25 cellular contexts compared by ENCODE assay signal in the genomic region with DNA sequence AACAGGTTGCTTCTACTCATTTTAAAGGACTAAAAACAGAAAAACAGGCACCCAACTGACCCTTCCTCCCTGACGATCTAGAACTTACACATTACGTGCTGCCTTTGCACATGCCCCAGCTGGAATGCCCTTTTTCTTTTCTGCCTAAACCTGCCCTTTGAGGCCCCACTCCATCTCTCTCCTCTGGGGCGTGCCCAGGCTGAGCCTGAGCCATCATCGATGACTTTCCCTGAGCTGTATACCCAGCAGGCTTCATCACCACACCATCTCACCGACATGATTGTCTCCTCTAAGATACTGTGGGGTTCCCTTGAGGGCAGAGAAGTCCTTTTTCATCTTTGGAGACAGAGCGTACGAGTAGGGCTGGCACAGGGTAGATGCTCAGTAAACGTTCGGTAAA. TPM values are rescaled to one million over a fixed set of nuclear protein-coding genes. Genes with fewer than 3 reads are reported as not detected.
"Had no signal": no experiment of that assay in that cellular context is flagged by ENCODE, and none has a peak within 500 bp of the region (broad histone marks: within the 10 kb centered on the region; RNA-seq: fewer than 3 reads in every experiment).

No MANE protein-coding gene starts in this region.

- H3K4me3 ChIP-seq: esophagus muscularis mucosa, left ventricle myocardium inferior, lower lobe of right lung, spleen, stomach, thoracic aorta, transverse colon had no signal

- H3K36me3 ChIP-seq: neutrophil had no signal

- H3K27me3 Mint-ChIP-seq: natural killer cell treated with Interleukin-12 subunit alpha and Interleukin-12 subunit beta and Interleukin-15 and Interleukin-18, amount 100 ng/mL, for 72 hours had no signal

- DNase-seq: effector memory CD4-positive, alpha-beta T cell; foreskin fibroblast; immature natural killer cell; kidney; left cardiac atrium; left ventricle myocardium inferior; lower lobe of right lung; mesenchymal stem cell; midbrain; spleen; stimulated activated CD4-positive, alpha-beta T cell treated with anti-CD3 and anti-CD28 coated beads, Interleukin-15, amount 100 ng/mL, for 24 hours; stimulated activated CD4-positive, alpha-beta T cell treated with anti-CD3 and anti-CD28 coated beads, Interleukin-1b, Interleukin-23, amount 100 ng/mL, for 48 hours; stimulated activated CD4-positive, alpha-beta T cell treated with anti-CD3 and anti-CD28 coated beads, Interleukin-4, amount 100 ng/mL, for 24 hours; stimulated activated naive CD4-positive, alpha-beta T cell; stomach; substantia nigra; transverse colon had no signal

- H3K4me1 ChIP-seq: esophagus muscularis mucosa, lower lobe of right lung, spleen, stomach, transverse colon had no signal

- H3K4me3 Mint-ChIP-seq: immature natural killer cell; natural killer cell treated with Interleukin-12 subunit alpha and Interleukin-12 subunit beta and Interleukin-15 and Interleukin-18, amount 100 ng/mL, for 72 hours had no signal

- H3K9me3 Mint-ChIP-seq: immature natural killer cell; natural killer cell treated with Interleukin-12 subunit alpha and Interleukin-12 subunit beta and Interleukin-15 and Interleukin-18, amount 100 ng/mL, for 72 hours had no signal

- H3K4me1 Mint-ChIP-seq: immature natural killer cell had no signal

- H3K27ac ChIP-seq: epithelial cell of prostate, esophagus muscularis mucosa, left ventricle myocardium inferior, lower lobe of right lung, neutrophil, spleen, stomach, thoracic aorta, transverse colon had no signal

- ATAC-seq: left cardiac atrium; lower lobe of right lung; natural killer cell treated with Interleukin-12 subunit alpha and Interleukin-12 subunit beta and Interleukin-15 and Interleukin-18, amount 100 ng/mL, for 72 hours; sciatic nerve had no signal

- H3K27me3 ChIP-seq: esophagus muscularis mucosa, neutrophil, spleen, stomach, transverse colon had no signal

- H3K27ac Mint-ChIP-seq: natural killer cell treated with Interleukin-12 subunit alpha and Interleukin-12 subunit beta and Interleukin-15 and Interleukin-18, amount 100 ng/mL, for 72 hours had no signal

- FAIRE-seq: endometrium, kidney had no signal

- H3K9me3 ChIP-seq: esophagus muscularis mucosa, lower lobe of right lung, neutrophil, stomach, thoracic aorta, transverse colon had no signal

RNA-seq across cellular contexts. Expression of a gene that starts 24.1 kb away (rescaled TPM):
- total RNA-seq: natural killer cell treated with Interleukin-12 subunit alpha and Interleukin-12 subunit beta and Interleukin-15 and Interleukin-18, amount 100 ng/mL, for 72 hours; osteocyte; thoracic aorta; transverse colon had no signal
